8 cellular contexts compared by ENCODE assay signal in genomic region chr22:26589367-26589844, GRCh38. TPM values are rescaled to one million over a fixed set of nuclear protein-coding genes. Genes with fewer than 3 reads are reported as not detected.
DNase-seq lines count a peak whose midpoint lies in the region; ATAC-seq and TF ChIP-seq lines count a peak whose summit lies in the region.

No MANE protein-coding gene starts in this region.

- H3K4me3 Mint-ChIP-seq in memory B cell, result peak overlapping the region; percentile 83

- peaks cover 4% of the 10 kb centered on the region for H3K4me1 ChIP-seq in stomach smooth muscle (ENCODE audit: control insufficient read depth, insufficient read depth, low read length)

- no peaks in the 10 kb centered on the region for H3K27me3 Mint-ChIP-seq in memory B cell

- ATAC-seq in GM18868 (IDR thresholded peaks at IDR 0.05; ENCODE audit: unreplicated experiment) (peak; percentile 20), HG03196 (IDR thresholded peaks at IDR 0.05; ENCODE audit: unreplicated experiment) (peak; percentile 7), memory B cell (ENCODE audit: low read depth) (peak; percentile 27)

- peaks cover 0 to 3% of the 10 kb centered on the region in 2 donors for H3K9me3 ChIP-seq in stomach smooth muscle (ENCODE audit: control insufficient read depth in 2 of 2, low read length in 2 of 2)

- peak overlapping the region; percentile 47 for H3K27ac Mint-ChIP-seq in memory B cell

- peak overlapping the region; percentile 79 to 80 for H3K4me3 ChIP-seq in stomach smooth muscle (ENCODE audit: low read length in 2 of 2)

- DNase-seq in dermis blood vessel endothelial cell, result peak; percentile 43
- no peak for DNase-seq in memory B cell (ENCODE audit: low spot score in 2 of 2)
- no peak for DNase-seq in GF-D8 (lab: John Stamatoyannopoulos, UW)
- DNase-seq in NOMO-1 treated with DMSO at 0.1 percent for 48 hours (lab: John Stamatoyannopoulos, UW; ENCODE audit: unreplicated experiment), result no peak

- TF ChIP-seq CTCF in VCaP (conservative IDR thresholded peaks at IDR 0.05), result no peak

- H3K4me1 Mint-ChIP-seq in memory B cell, result peaks cover 33% of the 10 kb centered on the region

- peaks cover 2% of the 10 kb centered on the region for H3K9me3 Mint-ChIP-seq in memory B cell

- H3K36me3 Mint-ChIP-seq in memory B cell, result no peaks in the 10 kb centered on the region

- H3K27me3 ChIP-seq in stomach smooth muscle (ENCODE audit: control insufficient read depth in 1 of 2, insufficient read depth in 2 of 2, low read length in 2 of 2), result peaks cover 0 to 2% of the 10 kb centered on the region in 2 donors

- H3K27ac ChIP-seq in VCaP (peak overlapping the region; percentile 61; the same call in 1 of the 2 replicates), stomach smooth muscle (ENCODE audit: low read length) (no peak overlapping the region)

- no peaks in the 10 kb centered on the region for H3K36me3 ChIP-seq in stomach smooth muscle (ENCODE audit: control insufficient read depth in 2 of 2, insufficient read depth in 2 of 2, low read length in 2 of 2)

- H3K9ac ChIP-seq in stomach smooth muscle (ENCODE audit: low read length in 2 of 2), result peak overlapping the region; percentile 36 to 60

RNA-seq across cellular contexts. Expression of gene TPST2, which starts 0.5 kb away (rescaled TPM):
- total RNA-seq in dermis blood vessel endothelial cell, result 131 and 208 TPM in 2 replicates

RNA-seq across cellular contexts. Expression of gene CRYBB1, which starts 28.4 kb away (rescaled TPM):
- total RNA-seq in dermis blood vessel endothelial cell, result 0.09 TPM in 1 of 2 replicates, not detected in the other

RNA-seq across cellular contexts. Expression of gene CRYBA4, which starts 32.4 kb away (rescaled TPM):
- not detected in 2 replicates for total RNA-seq in dermis blood vessel endothelial cell
